ENCODE assay signal across 1 cellular context in the genomic region with DNA sequence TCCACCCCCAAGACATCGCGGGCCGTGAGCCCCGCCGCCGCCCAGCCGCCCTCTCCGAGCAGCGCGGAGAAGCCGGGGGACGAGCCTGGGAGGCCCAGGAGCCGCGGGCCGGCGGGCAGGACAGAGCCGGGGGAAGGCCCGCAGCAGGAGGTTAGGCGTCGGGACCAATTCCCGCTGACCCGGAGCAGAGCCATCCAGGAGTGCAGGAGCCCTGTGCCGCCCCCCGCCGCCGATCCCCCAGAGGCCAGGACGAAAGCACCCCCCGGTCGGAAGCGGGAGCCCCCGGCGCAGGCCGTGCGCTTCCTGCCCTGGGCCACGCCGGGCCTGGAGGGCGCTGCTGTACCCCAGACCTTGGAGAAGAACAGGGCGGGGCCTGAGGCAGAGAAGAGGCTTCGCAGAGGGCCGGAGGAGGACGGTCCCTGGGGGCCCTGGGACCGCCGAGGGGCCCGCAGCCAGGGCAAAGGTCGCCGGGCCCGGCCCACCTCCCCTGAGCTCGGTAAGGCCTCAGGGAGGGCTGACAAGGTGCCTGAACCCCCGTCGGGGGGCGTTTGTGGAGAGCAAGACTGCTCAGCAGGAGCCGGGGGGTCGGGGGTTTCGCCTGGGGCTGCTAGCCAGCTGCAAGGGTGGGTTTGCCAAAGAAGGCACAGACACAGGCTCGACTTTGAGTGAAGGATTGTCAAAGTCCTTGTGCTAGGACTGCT.
TF ChIP-seq lines count a peak whose summit lies in the region.

No MANE protein-coding gene starts in this region.

TF ChIP-seq in HepG2, 621 proteins besides CTCF, POLR2A, EP300 and RAD21:
- TF ChIP-seq, protein P1, sequence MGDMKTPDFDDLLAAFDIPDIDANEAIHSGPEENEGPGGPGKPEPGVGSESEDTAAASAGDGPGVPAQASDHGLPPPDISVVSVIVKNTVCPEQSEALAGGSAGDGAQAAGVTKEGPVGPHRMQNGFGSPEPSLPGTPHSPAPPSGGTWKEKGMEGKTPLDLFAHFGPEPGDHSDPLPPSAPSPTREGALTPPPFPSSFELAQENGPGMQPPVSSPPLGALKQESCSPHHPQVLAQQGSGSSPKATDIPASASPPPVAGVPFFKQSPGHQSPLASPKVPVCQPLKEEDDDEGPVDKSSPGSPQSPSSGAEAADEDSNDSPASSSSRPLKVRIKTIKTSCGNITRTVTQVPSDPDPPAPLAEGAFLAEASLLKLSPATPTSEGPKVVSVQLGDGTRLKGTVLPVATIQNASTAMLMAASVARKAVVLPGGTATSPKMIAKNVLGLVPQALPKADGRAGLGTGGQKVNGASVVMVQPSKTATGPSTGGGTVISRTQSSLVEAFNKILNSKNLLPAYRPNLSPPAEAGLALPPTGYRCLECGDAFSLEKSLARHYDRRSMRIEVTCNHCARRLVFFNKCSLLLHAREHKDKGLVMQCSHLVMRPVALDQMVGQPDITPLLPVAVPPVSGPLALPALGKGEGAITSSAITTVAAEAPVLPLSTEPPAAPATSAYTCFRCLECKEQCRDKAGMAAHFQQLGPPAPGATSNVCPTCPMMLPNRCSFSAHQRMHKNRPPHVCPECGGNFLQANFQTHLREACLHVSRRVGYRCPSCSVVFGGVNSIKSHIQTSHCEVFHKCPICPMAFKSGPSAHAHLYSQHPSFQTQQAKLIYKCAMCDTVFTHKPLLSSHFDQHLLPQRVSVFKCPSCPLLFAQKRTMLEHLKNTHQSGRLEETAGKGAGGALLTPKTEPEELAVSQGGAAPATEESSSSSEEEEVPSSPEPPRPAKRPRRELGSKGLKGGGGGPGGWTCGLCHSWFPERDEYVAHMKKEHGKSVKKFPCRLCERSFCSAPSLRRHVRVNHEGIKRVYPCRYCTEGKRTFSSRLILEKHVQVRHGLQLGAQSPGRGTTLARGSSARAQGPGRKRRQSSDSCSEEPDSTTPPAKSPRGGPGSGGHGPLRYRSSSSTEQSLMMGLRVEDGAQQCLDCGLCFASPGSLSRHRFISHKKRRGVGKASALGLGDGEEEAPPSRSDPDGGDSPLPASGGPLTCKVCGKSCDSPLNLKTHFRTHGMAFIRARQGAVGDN (CRISPR knock-in tag; IDR thresholded peaks at IDR 0.05) = peak; percentile 42; the same call in 1 of the 2 replicates
- no peak for TF ChIP-seq ELF1 (CRISPR knock-in tag; IDR thresholded peaks at IDR 0.05)
- TF ChIP-seq ZFX (CRISPR knock-in tag; IDR thresholded peaks at IDR 0.05; ENCODE audit: low read depth) = peak; percentile 51; the same call in 1 of the 2 replicates
- peak; percentile 31; the same call in 1 of the 2 replicates for TF ChIP-seq ARID4A (CRISPR knock-in tag; IDR thresholded peaks at IDR 0.05; ENCODE audit: borderline replicate concordance)
- TF ChIP-seq, protein P2, sequence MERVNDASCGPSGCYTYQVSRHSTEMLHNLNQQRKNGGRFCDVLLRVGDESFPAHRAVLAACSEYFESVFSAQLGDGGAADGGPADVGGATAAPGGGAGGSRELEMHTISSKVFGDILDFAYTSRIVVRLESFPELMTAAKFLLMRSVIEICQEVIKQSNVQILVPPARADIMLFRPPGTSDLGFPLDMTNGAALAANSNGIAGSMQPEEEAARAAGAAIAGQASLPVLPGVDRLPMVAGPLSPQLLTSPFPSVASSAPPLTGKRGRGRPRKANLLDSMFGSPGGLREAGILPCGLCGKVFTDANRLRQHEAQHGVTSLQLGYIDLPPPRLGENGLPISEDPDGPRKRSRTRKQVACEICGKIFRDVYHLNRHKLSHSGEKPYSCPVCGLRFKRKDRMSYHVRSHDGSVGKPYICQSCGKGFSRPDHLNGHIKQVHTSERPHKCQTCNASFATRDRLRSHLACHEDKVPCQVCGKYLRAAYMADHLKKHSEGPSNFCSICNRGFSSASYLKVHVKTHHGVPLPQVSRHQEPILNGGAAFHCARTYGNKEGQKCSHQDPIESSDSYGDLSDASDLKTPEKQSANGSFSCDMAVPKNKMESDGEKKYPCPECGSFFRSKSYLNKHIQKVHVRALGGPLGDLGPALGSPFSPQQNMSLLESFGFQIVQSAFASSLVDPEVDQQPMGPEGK (CRISPR knock-in tag; IDR thresholded peaks at IDR 0.05) = peak; percentile 45; the same call in 1 of the 2 replicates
- TF ChIP-seq ZNF777 (CRISPR knock-in tag; IDR thresholded peaks at IDR 0.05) = 0 out of 2 replicates have a peak, but pooled peaks have one; percentile 43
- TF ChIP-seq ZFY (CRISPR knock-in tag; IDR thresholded peaks at IDR 0.05) = no peak
- no peak for TF ChIP-seq SETDB1 (CRISPR knock-in tag; IDR thresholded peaks at IDR 0.05; ENCODE audit: borderline replicate concordance)
- TF ChIP-seq HNRNPLL (IDR thresholded peaks at IDR 0.05; ENCODE audit: low read depth, low read length, poor library complexity, severe bottlenecking) = peak; percentile 33
- TF ChIP-seq, protein P3, sequence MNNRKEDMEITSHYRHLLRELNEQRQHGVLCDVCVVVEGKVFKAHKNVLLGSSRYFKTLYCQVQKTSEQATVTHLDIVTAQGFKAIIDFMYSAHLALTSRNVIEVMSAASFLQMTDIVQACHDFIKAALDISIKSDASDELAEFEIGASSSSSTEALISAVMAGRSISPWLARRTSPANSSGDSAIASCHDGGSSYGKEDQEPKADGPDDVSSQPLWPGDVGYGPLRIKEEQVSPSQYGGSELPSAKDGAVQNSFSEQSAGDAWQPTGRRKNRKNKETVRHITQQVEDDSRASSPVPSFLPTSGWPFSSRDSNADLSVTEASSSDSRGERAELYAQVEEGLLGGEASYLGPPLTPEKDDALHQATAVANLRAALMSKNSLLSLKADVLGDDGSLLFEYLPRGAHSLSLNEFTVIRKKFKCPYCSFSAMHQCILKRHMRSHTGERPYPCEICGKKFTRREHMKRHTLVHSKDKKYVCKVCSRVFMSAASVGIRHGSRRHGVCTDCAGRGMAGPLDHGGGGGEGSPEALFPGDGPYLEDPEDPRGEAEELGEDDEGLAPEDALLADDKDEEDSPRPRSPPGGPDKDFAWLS (CRISPR knock-in tag; IDR thresholded peaks at IDR 0.05; ENCODE audit: borderline replicate concordance) = no peak
- 0 out of 2 replicates have a peak, but pooled peaks have one; percentile 20 for TF ChIP-seq FOXC1 (CRISPR knock-in tag; IDR thresholded peaks at IDR 0.05; ENCODE audit: borderline replicate concordance)
- TF ChIP-seq SOX6 (IDR thresholded peaks at IDR 0.05) = no peak
- 0 out of 2 replicates have a peak, but pooled peaks have one; percentile 11 for TF ChIP-seq SOX6 (CRISPR knock-in tag; IDR thresholded peaks at IDR 0.05)
- TF ChIP-seq ZFP36L1 (CRISPR knock-in tag; IDR thresholded peaks at IDR 0.05) = no peak
- peak; percentile 77; the same call in 1 of the 2 replicates for TF ChIP-seq MTF2 (CRISPR knock-in tag; IDR thresholded peaks at IDR 0.05; ENCODE audit: borderline replicate concordance)
